9 cellular contexts compared by ENCODE assay signal in genomic region chr1:56645663-56646330, GRCh38. TPM values are rescaled to one million over a fixed set of nuclear protein-coding genes. Genes with fewer than 3 reads are reported as not detected.
A peak's percentile ranks its signal among the peaks of the same experiment; 100 is the strongest.
DNase-seq lines count a peak whose midpoint lies in the region; ATAC-seq and TF ChIP-seq lines count a peak whose summit lies in the region.
"Had no signal": no experiment of that assay in that cellular context is flagged by ENCODE, and none has a peak within 500 bp of the region (broad histone marks: within the 10 kb centered on the region; RNA-seq: fewer than 3 reads in every experiment).

No MANE protein-coding gene starts in this region.

- H3K27me3 ChIP-seq in Panc1 (ENCODE audit: control insufficient read depth, insufficient read depth, low read length): no peaks in the 10 kb centered on the region

- no peak for ATAC-seq in activated CD4-positive, alpha-beta T cell treated with anti-CD3 and anti-CD28 coated beads for 36 hours
- ATAC-seq in Panc1 (peak; percentile 74), GM21619 (IDR thresholded peaks at IDR 0.05; ENCODE audit: unreplicated experiment) (no peak), HG03108 (IDR thresholded peaks at IDR 0.05; ENCODE audit: unreplicated experiment) (no peak), GM21360 (IDR thresholded peaks at IDR 0.05; ENCODE audit: unreplicated experiment) (no peak)

- H3K27me3 Mint-ChIP-seq in activated CD4-positive, alpha-beta T cell treated with anti-CD3 and anti-CD28 coated beads for 36 hours: peaks cover 44% of the 10 kb centered on the region
- H3K27me3 Mint-ChIP-seq in nephron progenitor cell (ENCODE audit: low read depth, poor library complexity): peaks cover 10% of the 10 kb centered on the region

- BruUV-seq in Panc1 (replicated peaks; lab: Mats Ljungman, UMichigan): no TSS peak

- DNase-seq in activated CD4-positive, alpha-beta T cell treated with anti-CD3 and anti-CD28 coated beads for 36 hours: no peak
- no peak for DNase-seq in activated CD4-positive, alpha-beta T cell treated with anti-CD3 and anti-CD28 coated beads, Interleukin-2, amount 50 U/mL, for 4 hours
- no peak for DNase-seq in Panc1 (ENCODE audit: low read depth, low spot score)
- DNase-seq in fibroblast of peridontal ligament (ENCODE audit: extremely low read depth): peak; percentile 3
- peak; percentile 10 for DNase-seq in nephron progenitor cell

- H3K36me3 Mint-ChIP-seq in activated CD4-positive, alpha-beta T cell treated with anti-CD3 and anti-CD28 coated beads for 36 hours (ENCODE audit: low read depth): peaks cover 2% of the 10 kb centered on the region
- H3K36me3 Mint-ChIP-seq in nephron progenitor cell (ENCODE audit: low read depth): peaks cover 15% of the 10 kb centered on the region

- CTCF ChIA-PET in activated CD4-positive, alpha-beta T cell treated with anti-CD3 and anti-CD28 coated beads for 36 hours (lab: Charles Lee): no interaction called here
- CTCF ChIA-PET in Panc1 (lab: Charles Lee): no interaction called here

- H3K9me3 Mint-ChIP-seq in activated CD4-positive, alpha-beta T cell treated with anti-CD3 and anti-CD28 coated beads for 36 hours (ENCODE audit: low read depth): peaks cover 1% of the 10 kb centered on the region
- peaks cover 8% of the 10 kb centered on the region for H3K9me3 Mint-ChIP-seq in nephron progenitor cell

- POLR2A ChIA-PET in activated CD4-positive, alpha-beta T cell treated with anti-CD3 and anti-CD28 coated beads for 36 hours (lab: Charles Lee): no interaction called here
- POLR2A ChIA-PET in Panc1 (lab: Charles Lee): no interaction called here

- no peaks in the 10 kb centered on the region for H3K36me3 ChIP-seq in Panc1 (ENCODE audit: control insufficient read depth, insufficient read depth, low read length)

- H3K27ac ChIP-seq in Panc1 (ENCODE audit: low read length): peak overlapping the region; percentile 89

- TF ChIP-seq CTCF in Panc1 (IDR thresholded peaks at IDR 0.05): no peak
- TF ChIP-seq CTCF in nephron progenitor cell (IDR thresholded peaks at IDR 0.05): no peak

- peak overlapping the region; percentile 3 for H3K4me3 Mint-ChIP-seq in activated CD4-positive, alpha-beta T cell treated with anti-CD3 and anti-CD28 coated beads for 36 hours
- peak overlapping the region; percentile 86 for H3K4me3 Mint-ChIP-seq in nephron progenitor cell

- in situ Hi-C loops in Panc1 (cut with HindIII; ENCODE audit: low pct_unique_long_range_greater_than_20kb, low sequenced_read_pairs): no loop called here

- intact Hi-C loops in activated CD4-positive, alpha-beta T cell treated with anti-CD3 and anti-CD28 coated beads for 36 hours (cut with DNase I, micrococcal nuclease): no loop called here
- intact Hi-C loops in Panc1 (cut with micrococcal nuclease; ENCODE audit: unreplicated experiment): loop anchor here (5.0 kb wide), 1 partner anchor 62 kb away; no protein-coding TSS in a partner anchor

- H3K4me3 ChIP-seq in Panc1 (ENCODE audit: low read depth in 2 of 2, low read length in 2 of 2): peak overlapping the region; percentile 76 to 91

- no peak overlapping the region for H3K27ac Mint-ChIP-seq in activated CD4-positive, alpha-beta T cell treated with anti-CD3 and anti-CD28 coated beads for 36 hours
- no peak overlapping the region for H3K27ac Mint-ChIP-seq in nephron progenitor cell

- H3K4me1 Mint-ChIP-seq in activated CD4-positive, alpha-beta T cell treated with anti-CD3 and anti-CD28 coated beads for 36 hours: peaks cover 6% of the 10 kb centered on the region
- peaks cover 25% of the 10 kb centered on the region for H3K4me1 Mint-ChIP-seq in nephron progenitor cell

- H3K9me3 ChIP-seq in Panc1 (ENCODE audit: control insufficient read depth, insufficient read depth, low read depth, low read length): no peaks in the 10 kb centered on the region

- peaks cover 12% of the 10 kb centered on the region for H3K4me1 ChIP-seq in Panc1 (ENCODE audit: control insufficient read depth, insufficient read depth, low read length)

RNA-seq across cellular contexts. Expression of gene PRKAA2, which starts 0.7 kb away (rescaled TPM):
- under 1 TPM in 1 of 2 experiments, not detected in 1; 0.02 TPM for total RNA-seq in activated CD4-positive, alpha-beta T cell treated with anti-CD3 and anti-CD28 coated beads for 36 hours
- 11.1 TPM for total RNA-seq in Panc1 (2021; ENCODE audit: unreplicated experiment)
- polyA plus RNA-seq in Panc1 (2012; ENCODE audit: insufficient read length): 3.8 TPM
- total RNA-seq: activated CD8-positive, alpha-beta memory T cell treated with anti-CD3 and anti-CD28 coated beads for 36 hours had no signal

Comparison
In these comparisons a context has a peak if more than half of its experiments do, and no peak if none do; other contexts are left out.
1. DNase-seq: peak in fibroblast of peridontal ligament (single experiment) and nephron progenitor cell (single experiment); none in activated CD4-positive, alpha-beta T cell treated with anti-CD3 and anti-CD28 coated beads for 36 hours (single experiment), activated CD4-positive, alpha-beta T cell treated with anti-CD3 and anti-CD28 coated beads, Interleukin-2, amount 50 U/mL, for 4 hours (0 of 2) and Panc1 (single experiment).
2. RNA of gene PRKAA2, which starts 0.7 kb away (total RNA-seq): 11.1 TPM in Panc1 (single experiment); 0.02 TPM in activated CD4-positive, alpha-beta T cell treated with anti-CD3 and anti-CD28 coated beads for 36 hours; every median in the first group is over 10 times any median in the second.